ENCODE assay signal across 8 cellular contexts in genomic region chr17:38676706-38677504, GRCh38. TPM values are rescaled to one million over a fixed set of nuclear protein-coding genes. Genes with fewer than 3 reads are reported as not detected.
DNase-seq lines count a peak whose midpoint lies in the region; ATAC-seq and TF ChIP-seq lines count a peak whose summit lies in the region.

No MANE protein-coding gene starts in this region.

- intact Hi-C loops in dorsolateral prefrontal cortex (cut with DNase I) = loop anchor here (1.0 to 2.0 kb wide), 3 partner anchors 24 to 58 kb away; no protein-coding TSS in a partner anchor

- DNase-seq in DMS153 treated with DMSO at 0.1 percent for 48 hours (lab: John Stamatoyannopoulos, UW; ENCODE audit: unreplicated experiment) (peak; percentile 71), HL-60 (ENCODE audit: low read depth in 1 of 2, low spot score in 1 of 2) (peak; percentile 81 to 83), NCI-H82 (lab: John Stamatoyannopoulos, UW) (peak; percentile 92), dorsolateral prefrontal cortex (peak; percentile 74 to 91 (median 88)), memory B cell (ENCODE audit: low spot score in 2 of 2) (peak; percentile 85 to 86)
- peak; percentile 86 for DNase-seq in activated CD4-positive, alpha-beta memory T cell treated with anti-CD3 and anti-CD28 coated beads, Interleukin-2, amount 10 ng/mL, durations not matched to agents 7 days and 5 days
- peak; percentile 64 for DNase-seq in stimulated activated CD8-positive, alpha-beta memory T cell treated with anti-CD3 and anti-CD28 coated beads, Interleukin-12 subunit alpha, Interleukin-12 subunit beta, amount 100 ng/mL, for 1 hour (ENCODE audit: low read depth)

- CTCF ChIA-PET in activated CD4-positive, alpha-beta memory T cell treated with anti-CD3 and anti-CD28 coated beads, Interleukin-2, amount 10 ng/mL, durations not matched to agents 7 days and 5 days (lab: Charles Lee) = interaction anchor here (0.8 to 5.5 kb wide), 18 partner anchors 8 to 331 kb away, joined by 3 to 86 read pairs (median 6); partner anchors contain the start of gene CISD3

- TF ChIP-seq CTCF in HL-60 (IDR thresholded peaks at IDR 0.05; ENCODE audit: insufficient read depth, low read length) (peak; percentile 99), dorsolateral prefrontal cortex (IDR thresholded peaks at IDR 0.05 in 54 of 56, conservative IDR thresholded peaks at IDR 0.05 in 2 of 56; ENCODE audit: low read depth in 1 of 56, partially characterized antibody in 56 of 56) (peak; percentile 74 to 98 (median 94))

- ATAC-seq in memory B cell (ENCODE audit: low read depth) (peak; percentile 72), HG03280 (IDR thresholded peaks at IDR 0.05; ENCODE audit: unreplicated experiment) (no peak)

- no peaks in the 10 kb centered on the region for H3K36me3 Mint-ChIP-seq in activated CD4-positive, alpha-beta memory T cell treated with anti-CD3 and anti-CD28 coated beads, Interleukin-2, amount 10 ng/mL, durations not matched to agents 7 days and 5 days (ENCODE audit: low read depth)
- H3K36me3 Mint-ChIP-seq in memory B cell = no peaks in the 10 kb centered on the region

- no peak overlapping the region for H3K4me3 Mint-ChIP-seq in activated CD4-positive, alpha-beta memory T cell treated with anti-CD3 and anti-CD28 coated beads, Interleukin-2, amount 10 ng/mL, durations not matched to agents 7 days and 5 days
- no peak overlapping the region for H3K4me3 Mint-ChIP-seq in memory B cell

- H3K4me3 ChIP-seq in HL-60 (replicated peaks; ENCODE audit: insufficient read depth, low read length) (no peak overlapping the region), dorsolateral prefrontal cortex (peak overlapping the region in 1 of 59 donors; percentile 9)

- H3K27me3 ChIP-seq in HL-60 (ENCODE audit: insufficient read depth, poor library complexity, severe bottlenecking) (peaks cover 29% of the 10 kb centered on the region), dorsolateral prefrontal cortex (peaks cover 0 to 12% (median 0%) of the 10 kb centered on the region in 45 donors)

- H3K27ac Mint-ChIP-seq in activated CD4-positive, alpha-beta memory T cell treated with anti-CD3 and anti-CD28 coated beads, Interleukin-2, amount 10 ng/mL, durations not matched to agents 7 days and 5 days = no peak overlapping the region
- no peak overlapping the region for H3K27ac Mint-ChIP-seq in memory B cell

- peaks cover 38% of the 10 kb centered on the region for H3K4me1 Mint-ChIP-seq in activated CD4-positive, alpha-beta memory T cell treated with anti-CD3 and anti-CD28 coated beads, Interleukin-2, amount 10 ng/mL, durations not matched to agents 7 days and 5 days
- peaks cover 17% of the 10 kb centered on the region for H3K4me1 Mint-ChIP-seq in memory B cell

- POLR2A ChIA-PET in activated CD4-positive, alpha-beta memory T cell treated with anti-CD3 and anti-CD28 coated beads, Interleukin-2, amount 10 ng/mL, durations not matched to agents 7 days and 5 days (lab: Charles Lee) = interaction anchor here (1.0 to 5.5 kb wide), 10 partner anchors 19 to 75 kb away, joined by 3 to 52 read pairs (median 8); partner anchors contain the start of genes CISD3, MLLT6 and PSMB3

- peaks cover 9% of the 10 kb centered on the region for H3K27me3 Mint-ChIP-seq in activated CD4-positive, alpha-beta memory T cell treated with anti-CD3 and anti-CD28 coated beads, Interleukin-2, amount 10 ng/mL, durations not matched to agents 7 days and 5 days
- H3K27me3 Mint-ChIP-seq in memory B cell = peaks cover 13% of the 10 kb centered on the region

- H3K27ac ChIP-seq in HL-60 (replicated peaks) (no peak overlapping the region), dorsolateral prefrontal cortex (peak overlapping the region in 52 of 59 donors; percentile 31 to 88 (median 70))

- no peaks in the 10 kb centered on the region for H3K9me3 Mint-ChIP-seq in activated CD4-positive, alpha-beta memory T cell treated with anti-CD3 and anti-CD28 coated beads, Interleukin-2, amount 10 ng/mL, durations not matched to agents 7 days and 5 days
- no peaks in the 10 kb centered on the region for H3K9me3 Mint-ChIP-seq in memory B cell

RNA-seq across cellular contexts. Expression of gene EPOP, which starts 2.1 kb away (rescaled TPM):
- 10 to 100 TPM; 10.2 to 10.3 TPM for total RNA-seq in activated CD4-positive, alpha-beta memory T cell treated with anti-CD3 and anti-CD28 coated beads, Interleukin-2, amount 10 ng/mL, durations not matched to agents 7 days and 5 days
- total RNA-seq in dorsolateral prefrontal cortex = 10 to 100 TPM in 105 of 120 experiments, 1 to 10 TPM in 15; 4.4 to 32.8 (median 13.7) TPM

RNA-seq across cellular contexts. Expression of gene MLLT6, which starts 28.2 kb away (rescaled TPM):
- total RNA-seq in activated CD4-positive, alpha-beta memory T cell treated with anti-CD3 and anti-CD28 coated beads, Interleukin-2, amount 10 ng/mL, durations not matched to agents 7 days and 5 days = 100 to 1,000 TPM; 262 to 265 TPM
- total RNA-seq in dorsolateral prefrontal cortex = 100 to 1,000 TPM; 118 to 242 (median 168) TPM

RNA-seq across cellular contexts. Expression of gene CISD3, which starts 53.2 kb away (rescaled TPM):
- total RNA-seq in activated CD4-positive, alpha-beta memory T cell treated with anti-CD3 and anti-CD28 coated beads, Interleukin-2, amount 10 ng/mL, durations not matched to agents 7 days and 5 days = 10 to 100 TPM; 42.8 to 48.6 TPM
- total RNA-seq in dorsolateral prefrontal cortex = 10 to 100 TPM; 15.5 to 38.5 (median 25.9) TPM
